Comparison of ENCODE assay signal across 8 cellular contexts in genomic region chr22:30695351-30695762, GRCh38. TPM values are rescaled to one million over a fixed set of nuclear protein-coding genes. Genes with fewer than 3 reads are reported as not detected.
A peak's percentile ranks its signal among the peaks of the same experiment; 100 is the strongest.
DNase-seq lines count a peak whose midpoint lies in the region; ATAC-seq and TF ChIP-seq lines count a peak whose summit lies in the region.

No MANE protein-coding gene starts in this region.

- H3K27me3 ChIP-seq in dorsolateral prefrontal cortex (no peaks in the 10 kb centered on the region), mucosa of stomach (ENCODE audit: control insufficient read depth, insufficient read depth, low read length) (peaks cover 7% of the 10 kb centered on the region), vagina (no peaks in the 10 kb centered on the region)

- in situ Hi-C loops in GM13977 (cut with MboI; ENCODE audit: low pct_unique_long_range_greater_than_20kb, low sequenced_read_pairs, unreplicated experiment), result no loop called here

- intact Hi-C loops in Right ventricle myocardium superior (cut with DNase I) (no loop called here), cardiac septum (cut with DNase I) (no loop called here), dorsolateral prefrontal cortex (cut with DNase I) (loop anchor here (2.0 to 10.0 kb wide), 4 partner anchors 29 to 61 kb away; partner anchors contain the start of genes SLC35E4 (in 2 of the 2) and DUSP18 (in 1 of the 2)), vagina (cut with DNase I) (no loop called here)

- no peaks in the 10 kb centered on the region for H3K9me3 ChIP-seq in mucosa of stomach (ENCODE audit: control insufficient read depth, low read length)
- H3K9me3 ChIP-seq in vagina, result no peaks in the 10 kb centered on the region

- peak; percentile 16 for ATAC-seq in Right ventricle myocardium superior (ENCODE audit: poor library complexity)

- H3K4me3 ChIP-seq in dorsolateral prefrontal cortex (peak overlapping the region; percentile 53 to 95 (median 83)), mucosa of stomach (ENCODE audit: low read length) (peak overlapping the region; percentile 25), vagina (peak overlapping the region; percentile 49 to 55)

- peak overlapping the region; percentile 42 to 97 (median 91) for H3K27ac ChIP-seq in dorsolateral prefrontal cortex
- no peak overlapping the region for H3K27ac ChIP-seq in vagina

- TF ChIP-seq POLR2A in vagina (IDR thresholded peaks at IDR 0.05), result no peak

- DNase-seq in Right ventricle myocardium superior (no peak), cardiac septum (ENCODE audit: low spot score) (no peak), dorsolateral prefrontal cortex (peak; percentile 21 to 70 (median 44)), vagina (ENCODE audit: extremely low spot score in 2 of 2) (no peak), NCI-H510A (lab: John Stamatoyannopoulos, UW) (no peak), GM13977 (ENCODE audit: low spot score) (no peak), NCI-H1694 treated with DMSO at 0.1 percent for 48 hours (lab: John Stamatoyannopoulos, UW) (no peak)

- H3K9ac ChIP-seq in mucosa of stomach (ENCODE audit: low read length), result peak overlapping the region; percentile 74

- H3K4me1 ChIP-seq in mucosa of stomach (ENCODE audit: control insufficient read depth, insufficient read depth, low read length), result peaks cover 11% of the 10 kb centered on the region
- peaks cover 8% of the 10 kb centered on the region for H3K4me1 ChIP-seq in vagina

- H3K36me3 ChIP-seq in mucosa of stomach (ENCODE audit: control insufficient read depth, insufficient read depth, low read length), result no peaks in the 10 kb centered on the region
- no peaks in the 10 kb centered on the region for H3K36me3 ChIP-seq in vagina

- TF ChIP-seq CTCF in dorsolateral prefrontal cortex (IDR thresholded peaks at IDR 0.05 in 54 of 56, conservative IDR thresholded peaks at IDR 0.05 in 2 of 56; ENCODE audit: low read depth in 1 of 56, partially characterized antibody in 56 of 56) (peak in 5 of 56 donors; percentile 0 to 14 (median 3)), vagina (IDR thresholded peaks at IDR 0.05) (no peak), GM13977 (IDR thresholded peaks at IDR 0.05; ENCODE audit: extremely low read depth, insufficient read depth, missing control alignments) (no peak)

RNA-seq across cellular contexts. Expression of gene OSBP2, which starts 0.7 kb away (rescaled TPM):
- total RNA-seq in Right ventricle myocardium superior (15.1 TPM), cardiac septum (8.9 TPM), dorsolateral prefrontal cortex (10 to 100 TPM; 27.3 to 54.6 (median 40.0) TPM), vagina (3.7 TPM)

RNA-seq across cellular contexts. Expression of gene DUSP18, which starts 27.7 kb away (rescaled TPM):
- total RNA-seq in Right ventricle myocardium superior, result 2.2 TPM
- total RNA-seq in cardiac septum, result 3.4 TPM
- total RNA-seq in dorsolateral prefrontal cortex, result 10 to 100 TPM in 91 of 120 experiments, 1 to 10 TPM in 29; 6.2 to 23.2 (median 12.1) TPM
- 7.4 TPM for total RNA-seq in vagina

RNA-seq across cellular contexts. Expression of gene SLC35E4, which starts 59.8 kb away (rescaled TPM):
- total RNA-seq in Right ventricle myocardium superior (4.1 TPM), cardiac septum (4.2 TPM), dorsolateral prefrontal cortex (10 to 100 TPM in 100 of 120 experiments, 1 to 10 TPM in 20; 8.0 to 18.4 (median 11.5) TPM), vagina (6.4 TPM)

Comparison
In these comparisons a context has a peak if more than half of its experiments do, and no peak if none do; other contexts are left out.
1. DNase-seq: peak in dorsolateral prefrontal cortex (10 of 10); none in Right ventricle myocardium superior (single experiment), cardiac septum (single experiment), vagina (0 of 2), NCI-H510A (single experiment), GM13977 (single experiment) and NCI-H1694 treated with DMSO at 0.1 percent for 48 hours (single experiment).
2. H3K4me3 ChIP-seq: peak in every context shown above with its lines; median percentile 83 in dorsolateral prefrontal cortex; 52 in vagina; 25 in mucosa of stomach.
3. intact Hi-C loops: an anchor here in dorsolateral prefrontal cortex (2.0 to 10.0 kb wide); none called in Right ventricle myocardium superior, cardiac septum and vagina.